In the genomic region with DNA sequence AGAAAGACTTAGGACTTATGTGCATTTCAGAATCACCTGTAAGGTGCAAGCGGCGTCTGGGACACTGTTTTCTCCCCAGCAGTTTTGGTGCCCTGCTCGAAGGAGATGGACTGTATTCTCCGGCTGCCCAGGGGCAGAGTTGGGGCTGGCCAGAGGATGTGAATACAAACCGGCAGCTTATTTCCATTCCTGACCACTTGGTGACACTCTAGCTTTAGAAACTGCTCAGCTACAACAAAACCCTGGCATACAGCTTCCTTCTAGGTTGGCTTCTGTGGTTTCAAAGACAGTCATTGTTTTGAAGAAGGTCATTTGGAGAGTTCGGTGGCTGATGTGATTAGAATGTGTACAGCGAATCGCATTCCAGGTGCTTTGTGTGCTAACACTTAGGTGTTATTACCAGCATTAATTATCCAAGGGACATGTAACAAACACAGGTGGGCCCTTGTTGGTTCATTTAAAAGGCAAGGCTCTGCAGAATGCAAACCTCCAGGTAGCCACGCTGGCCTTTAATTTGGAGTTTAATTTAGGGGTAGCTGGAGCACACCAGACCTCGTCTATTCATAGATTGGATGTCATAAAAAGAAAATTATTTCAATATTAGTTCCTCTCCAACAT, we compare ENCODE assay signal across 8 cellular contexts.
DNase-seq lines count a peak whose midpoint lies in the region; ATAC-seq and TF ChIP-seq lines count a peak whose summit lies in the region.

No MANE protein-coding gene starts in this region.

- no peaks in the 10 kb centered on the region for H3K9me2 ChIP-seq in PC-3 (replicated peaks; ENCODE audit: low read length)

- no peak overlapping the region for H3K4me2 ChIP-seq in PC-3 (ENCODE audit: low read length)

- no peak overlapping the region for H3K27ac ChIP-seq in PC-3 (ENCODE audit: low read length)
- no peak overlapping the region for H3K27ac ChIP-seq in colonic mucosa
- H3K27ac ChIP-seq in right lobe of liver, result no peak overlapping the region

- no peaks in the 10 kb centered on the region for H3K4me1 ChIP-seq in PC-3 (ENCODE audit: insufficient read depth, low read length)
- no peaks in the 10 kb centered on the region for H3K4me1 ChIP-seq in colonic mucosa
- H3K4me1 ChIP-seq in right lobe of liver, result no peaks in the 10 kb centered on the region

- BruUV-seq in PC-3 (replicated peaks; lab: Mats Ljungman, UMichigan), result no TSS peak

- no peak overlapping the region for H3K4me3 ChIP-seq in PC-3 (ENCODE audit: low read length)
- H3K4me3 ChIP-seq in colonic mucosa, result no peak overlapping the region
- no peak overlapping the region for H3K4me3 ChIP-seq in right lobe of liver

- ATAC-seq in GM21786 (IDR thresholded peaks at IDR 0.05; ENCODE audit: unreplicated experiment) (peak; percentile 96), PC-3 (peak; percentile 95), right lobe of liver (peak; percentile 93 to 99 (median 95))

- H2AFZ ChIP-seq in PC-3 (ENCODE audit: low read length), result no peak overlapping the region

- no peaks in the 10 kb centered on the region for H3K9me3 ChIP-seq in PC-3 (ENCODE audit: low read length)
- no peaks in the 10 kb centered on the region for H3K9me3 ChIP-seq in colonic mucosa
- no peaks in the 10 kb centered on the region for H3K9me3 ChIP-seq in right lobe of liver

- CTCF ChIA-PET in PC-3 (lab: Charles Lee), result interaction anchor here (0.6 kb wide), 1 partner anchor 804 kb away, joined by 3 read pairs; no protein-coding TSS in a partner anchor

- peak; percentile 40 for DNase-seq in NCI-H1436 (lab: John Stamatoyannopoulos, UW)
- no peak for DNase-seq in NCI-H1436 treated with DMSO at 0.1 percent for 48 hours (lab: John Stamatoyannopoulos, UW)
- peak; percentile 16 for DNase-seq in HuH-7 (ENCODE audit: low spot score)
- peak; percentile 64 for DNase-seq in PC-3
- DNase-seq in colonic mucosa, result peak; percentile 39
- DNase-seq in right lobe of liver, result peak in 1 of 3 donors; percentile 21
- DNase-seq in NCI-H510A (lab: John Stamatoyannopoulos, UW), result no peak

- H3K79me2 ChIP-seq in PC-3 (ENCODE audit: low read length), result no peaks in the 10 kb centered on the region

- POLR2A ChIA-PET in PC-3 (lab: Charles Lee; ENCODE audit: unreplicated experiment), result no interaction called here

- no peaks in the 10 kb centered on the region for H3F3A ChIP-seq in PC-3 (ENCODE audit: low read length, unreplicated experiment)

- WGBS in right lobe of liver (ENCODE audit: insufficient coverage, low coverage, low lambda C conversion rate, missing lambda C conversion rate), result 13% methylated on average over 10 of the region's 10 CpGs

- H3K36me3 ChIP-seq in PC-3 (ENCODE audit: low read depth, low read length) (no peaks in the 10 kb centered on the region), colonic mucosa (no peaks in the 10 kb centered on the region), right lobe of liver (no peaks in the 10 kb centered on the region)

- intact Hi-C loops in PC-3 (cut with micrococcal nuclease) (loop anchor here (1.0 to 10.0 kb wide), 3 partner anchors 316 to 808 kb away; no protein-coding TSS in a partner anchor), colonic mucosa (cut with DNase I) (loop anchor here (2.0 to 5.0 kb wide), 3 partner anchors 134 to 806 kb away; no protein-coding TSS in a partner anchor), right lobe of liver (cut with DNase I) (no loop called here)

- no peak overlapping the region for H3K9ac ChIP-seq in PC-3 (ENCODE audit: low read length)
- no peak overlapping the region for H3K9ac ChIP-seq in colonic mucosa (ENCODE audit: low read depth in 2 of 2, low read length in 2 of 2)

- no peak for TF ChIP-seq POLR2A in right lobe of liver (IDR thresholded peaks at IDR 0.05)

- 0 out of 2 replicates have a peak, but pooled peaks cover 7% of the 10 kb centered on the region for H3K27me3 ChIP-seq in PC-3 (ENCODE audit: low read length)
- H3K27me3 ChIP-seq in colonic mucosa, result no peaks in the 10 kb centered on the region
- H3K27me3 ChIP-seq in right lobe of liver, result no peaks in the 10 kb centered on the region

- TF ChIP-seq CTCF in PC-3 (conservative IDR thresholded peaks at IDR 0.05; ENCODE audit: low read depth, low read length) (peak; percentile 74), colonic mucosa (IDR thresholded peaks at IDR 0.05) (peak; percentile 64), right lobe of liver (IDR thresholded peaks at IDR 0.05) (peak; percentile 54 to 57 (median 56))

- H4K20me1 ChIP-seq in PC-3 (ENCODE audit: low read length), result no peaks in the 10 kb centered on the region

Comparison
In these comparisons a context has a peak if more than half of its experiments do, and no peak if none do; other contexts are left out.
1. DNase-seq: peak in NCI-H1436 (single experiment), HuH-7 (single experiment), PC-3 (single experiment) and colonic mucosa (single experiment); none in NCI-H1436 treated with DMSO at 0.1 percent for 48 hours (single experiment) and NCI-H510A (single experiment).
2. intact Hi-C loops: an anchor here in PC-3 (1.0 to 10.0 kb wide) and colonic mucosa (2.0 to 5.0 kb wide); none called in right lobe of liver.
3. Peak in every context shown above with its lines, with median percentiles within 50 percentile points of each other: ATAC-seq and CTCF ChIP-seq.